Comparison of ENCODE assay signal across 8 cellular contexts in genomic region chr14:49972199-49972671, GRCh38.
DNase-seq lines count a peak whose midpoint lies in the region; ATAC-seq, FAIRE-seq and TF ChIP-seq lines count a peak whose summit lies in the region.

No MANE protein-coding gene starts in this region.

- H3K36me3 ChIP-seq in DND-41 (ENCODE audit: insufficient read depth, low read length) (no peaks in the 10 kb centered on the region), tibial artery (no peaks in the 10 kb centered on the region)

- H4K20me1 ChIP-seq in DND-41 (ENCODE audit: insufficient read depth, low read length): no peaks in the 10 kb centered on the region

- H3K27me3 ChIP-seq in DND-41 (ENCODE audit: insufficient read depth, low read length, poor library complexity) (no peaks in the 10 kb centered on the region), tibial artery (no peaks in the 10 kb centered on the region)

- TF ChIP-seq CTCF in DND-41 (IDR thresholded peaks at IDR 0.05; ENCODE audit: borderline replicate concordance, extremely low read depth, low read length, poor library complexity, severe bottlenecking): no peak
- no peak for TF ChIP-seq CTCF in tibial artery (IDR thresholded peaks at IDR 0.05)

- H2AFZ ChIP-seq in DND-41 (ENCODE audit: low read depth, low read length): 0 out of 2 replicates have a peak overlapping the region, but pooled peaks have one; percentile 14

- intact Hi-C loops in tibial artery (cut with DNase I; ENCODE audit: low total_unique reads): no loop called here

- peaks cover 0 to 1% of the 10 kb centered on the region in 2 donors for H3K36me3 Mint-ChIP-seq in activated naive CD4-positive, alpha-beta T cell treated with anti-CD3 and anti-CD28 coated beads, Interleukin-2, amount 50 U/mL, for 72 hours

- no peak for FAIRE-seq in HTR-8/SVneo (lab: Jason Lieb, UNC)

- no peak overlapping the region for H3K9ac ChIP-seq in DND-41 (ENCODE audit: low read depth, low read length)

- H3K4me3 ChIP-seq in DND-41 (ENCODE audit: low read depth in 1 of 2, low read length in 2 of 2) (no peak overlapping the region), tibial artery (no peak overlapping the region)

- H3K27ac ChIP-seq in DND-41 (ENCODE audit: low read length) (no peak overlapping the region), tibial artery (peak overlapping the region; percentile 40 to 62)

- peak overlapping the region; percentile 92 to 94 for H3K27ac Mint-ChIP-seq in activated naive CD4-positive, alpha-beta T cell treated with anti-CD3 and anti-CD28 coated beads, Interleukin-2, amount 50 U/mL, for 72 hours

- H3K79me2 ChIP-seq in DND-41 (ENCODE audit: insufficient read depth, low read length): no peaks in the 10 kb centered on the region

- ATAC-seq in DND-41 (ENCODE audit: insufficient read depth, low read depth) (no peak), GM21360 (IDR thresholded peaks at IDR 0.05; ENCODE audit: unreplicated experiment) (no peak)
- ATAC-seq in activated naive CD4-positive, alpha-beta T cell treated with anti-CD3 and anti-CD28 coated beads, Interleukin-2, amount 50 U/mL, for 72 hours: peak in 1 of 2 donors; percentile 1

- DNase-seq in DND-41 (no peak), NCI-H1105 (lab: John Stamatoyannopoulos, UW) (peak; percentile 5), kidney glomerular epithelial cell (lab: John Stamatoyannopoulos, UW) (peak; percentile 28), tibial artery (peak in 1 of 2 donors; percentile 42), HTR-8/SVneo (ENCODE audit: insufficient read length, low spot score) (no peak), epidermal melanocyte (ENCODE audit: insufficient read length, low spot score) (no peak)
- DNase-seq in activated naive CD4-positive, alpha-beta T cell treated with anti-CD3 and anti-CD28 coated beads, Interleukin-2, amount 50 U/mL, for 72 hours (ENCODE audit: low spot score in 2 of 2): no peak

- no peaks in the 10 kb centered on the region for H3K9me3 ChIP-seq in DND-41 (ENCODE audit: insufficient read depth, low read length, severe bottlenecking)
- no peaks in the 10 kb centered on the region for H3K9me3 ChIP-seq in tibial artery

- no peak overlapping the region for H3K4me2 ChIP-seq in DND-41 (ENCODE audit: insufficient read depth, low read length)

- no peaks in the 10 kb centered on the region for H3K4me1 ChIP-seq in DND-41 (ENCODE audit: insufficient read depth, low read length)
- H3K4me1 ChIP-seq in tibial artery: peaks cover 4 to 64% (median 47%) of the 10 kb centered on the region in 4 donors

- H3K9me3 Mint-ChIP-seq in activated naive CD4-positive, alpha-beta T cell treated with anti-CD3 and anti-CD28 coated beads, Interleukin-2, amount 50 U/mL, for 72 hours: no peaks in the 10 kb centered on the region

Comparison
In these comparisons a context has a peak if more than half of its experiments do, and no peak if none do; other contexts are left out.
1. DNase-seq: peak in NCI-H1105 (single experiment) and kidney glomerular epithelial cell (single experiment); none in DND-41 (single experiment), activated naive CD4-positive, alpha-beta T cell treated with anti-CD3 and anti-CD28 coated beads, Interleukin-2, amount 50 U/mL, for 72 hours (0 of 2), HTR-8/SVneo (single experiment) and epidermal melanocyte (single experiment).